8 cellular contexts compared by ENCODE assay signal in genomic region chr6:110968661-110969060, GRCh38. TPM values are rescaled to one million over a fixed set of nuclear protein-coding genes. Genes with fewer than 3 reads are reported as not detected.
A peak's percentile ranks its signal among the peaks of the same experiment; 100 is the strongest.
DNase-seq lines count a peak whose midpoint lies in the region; ATAC-seq and TF ChIP-seq lines count a peak whose summit lies in the region.
"Not testable (repeated sequence)": the region's sequence is repeated elsewhere in the genome, so short reads cannot be mapped to it uniquely, and the experiment has no call there.

No MANE protein-coding gene starts in this region.

- H3K27me3 ChIP-seq in Caco-2 (replicated peaks; ENCODE audit: control insufficient read depth, insufficient read depth, low read length): not testable (repeated sequence)

- H3K4me3 Mint-ChIP-seq in Caco-2 (ENCODE audit: unreplicated experiment); activated T-helper 1 cell treated with anti-CD3 and anti-CD28 coated beads, Interleukin-12 subunit alpha, Interleukin-12 subunit beta, Interleukin-2, Interleukin-4 antibody, amounts not matched to agents 30 ng/mL and 10 ng/mL and 1 ng/mL, durations not matched to agents 14 hours and 24 hours and 36 hours; dendritic cell treated with granulocyte-macrophage colony-stimulating factor and Interleukin-4, amounts not matched to agents 40 ng/mL and 50 ng/mL, for 4 days; naive thymus-derived CD8-positive, alpha-beta T cell; stimulated activated effector memory CD8-positive, alpha-beta T cell treated with anti-CD3 and anti-CD28 coated beads, Interleukin-12 subunit alpha, Interleukin-12 subunit beta, amount 100 ng/mL, for 72 hours; type B pancreatic cell: not testable (repeated sequence)
- H3K4me3 Mint-ChIP-seq in T-helper 17 cell: peak overlapping the region; percentile 45

- not testable (repeated sequence) for H3K9me3 ChIP-seq in Caco-2; T-helper 17 cell (ENCODE audit: control insufficient read depth, low read length, poor library complexity, severe bottlenecking)

- H3K27me3 Mint-ChIP-seq in Caco-2 (ENCODE audit: insufficient read depth, unreplicated experiment); T-helper 17 cell; activated T-helper 1 cell treated with anti-CD3 and anti-CD28 coated beads, Interleukin-12 subunit alpha, Interleukin-12 subunit beta, Interleukin-2, Interleukin-4 antibody, amounts not matched to agents 30 ng/mL and 10 ng/mL and 1 ng/mL, durations not matched to agents 14 hours and 24 hours and 36 hours (ENCODE audit: insufficient read depth); dendritic cell treated with granulocyte-macrophage colony-stimulating factor and Interleukin-4, amounts not matched to agents 40 ng/mL and 50 ng/mL, for 4 days; naive thymus-derived CD8-positive, alpha-beta T cell; type B pancreatic cell: not testable (repeated sequence)

- H3K36me3 Mint-ChIP-seq in Caco-2 (ENCODE audit: insufficient read depth, unreplicated experiment) (peaks cover 50% of the 10 kb centered on the region), type B pancreatic cell (peaks cover 26% of the 10 kb centered on the region)
- H3K36me3 Mint-ChIP-seq in T-helper 17 cell (ENCODE audit: low read depth): not testable (repeated sequence)
- peaks cover 31% of the 10 kb centered on the region for H3K36me3 Mint-ChIP-seq in activated T-helper 1 cell treated with anti-CD3 and anti-CD28 coated beads, Interleukin-12 subunit alpha, Interleukin-12 subunit beta, Interleukin-2, Interleukin-4 antibody, amounts not matched to agents 30 ng/mL and 10 ng/mL and 1 ng/mL, durations not matched to agents 14 hours and 24 hours and 36 hours (ENCODE audit: low read depth)
- H3K36me3 Mint-ChIP-seq in dendritic cell treated with granulocyte-macrophage colony-stimulating factor and Interleukin-4, amounts not matched to agents 40 ng/mL and 50 ng/mL, for 4 days (ENCODE audit: low read depth): peaks cover 55% of the 10 kb centered on the region
- peaks cover 0 to 47% (median 9%) of the 10 kb centered on the region in 3 donors for H3K36me3 Mint-ChIP-seq in naive thymus-derived CD8-positive, alpha-beta T cell
- peaks cover 56% of the 10 kb centered on the region for H3K36me3 Mint-ChIP-seq in stimulated activated effector memory CD8-positive, alpha-beta T cell treated with anti-CD3 and anti-CD28 coated beads, Interleukin-12 subunit alpha, Interleukin-12 subunit beta, amount 100 ng/mL, for 72 hours

- not testable (repeated sequence) for H3K9me3 Mint-ChIP-seq in Caco-2 (ENCODE audit: unreplicated experiment); activated T-helper 1 cell treated with anti-CD3 and anti-CD28 coated beads, Interleukin-12 subunit alpha, Interleukin-12 subunit beta, Interleukin-2, Interleukin-4 antibody, amounts not matched to agents 30 ng/mL and 10 ng/mL and 1 ng/mL, durations not matched to agents 14 hours and 24 hours and 36 hours; dendritic cell treated with granulocyte-macrophage colony-stimulating factor and Interleukin-4, amounts not matched to agents 40 ng/mL and 50 ng/mL, for 4 days; naive thymus-derived CD8-positive, alpha-beta T cell; stimulated activated effector memory CD8-positive, alpha-beta T cell treated with anti-CD3 and anti-CD28 coated beads, Interleukin-12 subunit alpha, Interleukin-12 subunit beta, amount 100 ng/mL, for 72 hours; type B pancreatic cell

- not testable (repeated sequence) for H3K4me1 Mint-ChIP-seq in Caco-2 (ENCODE audit: low read depth, unreplicated experiment); T-helper 17 cell; activated T-helper 1 cell treated with anti-CD3 and anti-CD28 coated beads, Interleukin-12 subunit alpha, Interleukin-12 subunit beta, Interleukin-2, Interleukin-4 antibody, amounts not matched to agents 30 ng/mL and 10 ng/mL and 1 ng/mL, durations not matched to agents 14 hours and 24 hours and 36 hours (ENCODE audit: low read depth); naive thymus-derived CD8-positive, alpha-beta T cell; stimulated activated effector memory CD8-positive, alpha-beta T cell treated with anti-CD3 and anti-CD28 coated beads, Interleukin-12 subunit alpha, Interleukin-12 subunit beta, amount 100 ng/mL, for 72 hours; type B pancreatic cell (ENCODE audit: unreplicated experiment)
- peaks cover 16% of the 10 kb centered on the region for H3K4me1 Mint-ChIP-seq in dendritic cell treated with granulocyte-macrophage colony-stimulating factor and Interleukin-4, amounts not matched to agents 40 ng/mL and 50 ng/mL, for 4 days (ENCODE audit: low read depth)

- H3K27ac Mint-ChIP-seq in Caco-2 (ENCODE audit: unreplicated experiment) (peak overlapping the region; percentile 15), T-helper 17 cell (peak overlapping the region; percentile 4), type B pancreatic cell (peak overlapping the region; percentile 30)
- H3K27ac Mint-ChIP-seq in activated T-helper 1 cell treated with anti-CD3 and anti-CD28 coated beads, Interleukin-12 subunit alpha, Interleukin-12 subunit beta, Interleukin-2, Interleukin-4 antibody, amounts not matched to agents 30 ng/mL and 10 ng/mL and 1 ng/mL, durations not matched to agents 14 hours and 24 hours and 36 hours: peak overlapping the region; percentile 6
- H3K27ac Mint-ChIP-seq in dendritic cell treated with granulocyte-macrophage colony-stimulating factor and Interleukin-4, amounts not matched to agents 40 ng/mL and 50 ng/mL, for 4 days: peak overlapping the region; percentile 20
- H3K27ac Mint-ChIP-seq in naive thymus-derived CD8-positive, alpha-beta T cell: peak overlapping the region in 6 of 10 donors; percentile 4 to 80 (median 44)
- peak overlapping the region; percentile 23 for H3K27ac Mint-ChIP-seq in stimulated activated effector memory CD8-positive, alpha-beta T cell treated with anti-CD3 and anti-CD28 coated beads, Interleukin-12 subunit alpha, Interleukin-12 subunit beta, amount 100 ng/mL, for 72 hours

- TF ChIP-seq CTCF in Caco-2 (IDR thresholded peaks at IDR 0.05; ENCODE audit: insufficient read depth in 1 of 2, low read depth in 1 of 2, low read length in 1 of 2, severe bottlenecking in 1 of 2, unreplicated experiment in 1 of 2); type B pancreatic cell (conservative IDR thresholded peaks at IDR 0.05): not testable (repeated sequence)

- CTCF ChIA-PET in Caco-2 (lab: Charles Lee): not testable (repeated sequence)

- H3K4me1 ChIP-seq in Caco-2: not testable (repeated sequence)

- POLR2A ChIA-PET in Caco-2 (lab: Charles Lee); naive thymus-derived CD8-positive, alpha-beta T cell (lab: Charles Lee): not testable (repeated sequence)

- intact Hi-C loops in Caco-2 (cut with micrococcal nuclease; ENCODE audit: unreplicated experiment); activated T-helper 1 cell treated with anti-CD3 and anti-CD28 coated beads, Interleukin-12 subunit alpha, Interleukin-12 subunit beta, Interleukin-2, Interleukin-4 antibody, amounts not matched to agents 30 ng/mL and 10 ng/mL and 1 ng/mL, durations not matched to agents 14 hours and 24 hours and 36 hours (cut with micrococcal nuclease); dendritic cell treated with granulocyte-macrophage colony-stimulating factor and Interleukin-4, amounts not matched to agents 40 ng/mL and 50 ng/mL, for 4 days (cut with micrococcal nuclease): not testable (repeated sequence)

- not testable (repeated sequence) for H3K36me3 ChIP-seq in Caco-2 (ENCODE audit: control insufficient read depth, insufficient read depth, low read length)

- H3K4me3 ChIP-seq in Caco-2 (ENCODE audit: low read depth, low read length): not testable (repeated sequence)

- ATAC-seq in T-helper 17 cell; naive thymus-derived CD8-positive, alpha-beta T cell; stimulated activated effector memory CD8-positive, alpha-beta T cell treated with anti-CD3 and anti-CD28 coated beads, Interleukin-12 subunit alpha, Interleukin-12 subunit beta, amount 100 ng/mL, for 72 hours: not testable (repeated sequence)

- DNase-seq in Caco-2; T-helper 17 cell; activated T-helper 1 cell treated with anti-CD3 and anti-CD28 coated beads, Interleukin-12 subunit alpha, Interleukin-12 subunit beta, Interleukin-2, Interleukin-4 antibody, amounts not matched to agents 30 ng/mL and 10 ng/mL and 1 ng/mL, durations not matched to agents 14 hours and 24 hours and 36 hours (ENCODE audit: low spot score); naive thymus-derived CD8-positive, alpha-beta T cell; stimulated activated effector memory CD8-positive, alpha-beta T cell treated with anti-CD3 and anti-CD28 coated beads, Interleukin-12 subunit alpha, Interleukin-12 subunit beta, amount 100 ng/mL, for 72 hours (ENCODE audit: low spot score in 2 of 2); type B pancreatic cell (ENCODE audit: extremely low spot score, unreplicated experiment): not testable (repeated sequence)
- peak; percentile 19 for DNase-seq in activated CD8-positive, alpha-beta memory T cell treated with anti-CD3 and anti-CD28 coated beads for 24 hours

- BruUV-seq in Caco-2 (replicated peaks; lab: Mats Ljungman, UMichigan): not testable (repeated sequence)

RNA-seq across cellular contexts. Expression of gene GTF3C6, which starts 10.2 kb away (rescaled TPM):
- total RNA-seq in Caco-2 (2022) (109 and 114 TPM in 2 replicates), T-helper 17 cell (10 to 100 TPM; 28.1 to 36.8 TPM), type B pancreatic cell (ENCODE audit: low replicate concordance) (60.4 and 92.9 TPM in 2 replicates)
- total RNA-seq in activated T-helper 1 cell treated with anti-CD3 and anti-CD28 coated beads, Interleukin-12 subunit alpha, Interleukin-12 subunit beta, Interleukin-2, Interleukin-4 antibody, amounts not matched to agents 30 ng/mL and 10 ng/mL and 1 ng/mL, durations not matched to agents 14 hours and 24 hours and 36 hours: 137 TPM in 2 replicates
- 10 to 100 TPM; 34.8 to 41.6 TPM for total RNA-seq in naive thymus-derived CD8-positive, alpha-beta T cell
- 100 to 1,000 TPM in 1 of 3 donors, 10 to 100 TPM in 2; 93.4 to 100 (median 98.5) TPM for polyA plus RNA-seq in naive thymus-derived CD8-positive, alpha-beta T cell

RNA-seq across cellular contexts. Expression of gene RPF2, which starts 13.2 kb away (rescaled TPM):
- 41.4 and 42.9 TPM in 2 replicates for total RNA-seq in Caco-2 (2022)
- 1 to 10 TPM; 8.1 to 9.1 TPM for total RNA-seq in T-helper 17 cell
- total RNA-seq in activated T-helper 1 cell treated with anti-CD3 and anti-CD28 coated beads, Interleukin-12 subunit alpha, Interleukin-12 subunit beta, Interleukin-2, Interleukin-4 antibody, amounts not matched to agents 30 ng/mL and 10 ng/mL and 1 ng/mL, durations not matched to agents 14 hours and 24 hours and 36 hours: 61.0 and 68.7 TPM in 2 replicates
- total RNA-seq in naive thymus-derived CD8-positive, alpha-beta T cell: 10 to 100 TPM; 13.8 to 16.4 TPM
- 10 to 100 TPM; 23.3 to 33.1 (median 28.0) TPM for polyA plus RNA-seq in naive thymus-derived CD8-positive, alpha-beta T cell
- total RNA-seq in type B pancreatic cell (ENCODE audit: low replicate concordance): 25.2 and 28.8 TPM in 2 replicates
